2 cellular contexts compared by ENCODE assay signal in the genomic region with DNA sequence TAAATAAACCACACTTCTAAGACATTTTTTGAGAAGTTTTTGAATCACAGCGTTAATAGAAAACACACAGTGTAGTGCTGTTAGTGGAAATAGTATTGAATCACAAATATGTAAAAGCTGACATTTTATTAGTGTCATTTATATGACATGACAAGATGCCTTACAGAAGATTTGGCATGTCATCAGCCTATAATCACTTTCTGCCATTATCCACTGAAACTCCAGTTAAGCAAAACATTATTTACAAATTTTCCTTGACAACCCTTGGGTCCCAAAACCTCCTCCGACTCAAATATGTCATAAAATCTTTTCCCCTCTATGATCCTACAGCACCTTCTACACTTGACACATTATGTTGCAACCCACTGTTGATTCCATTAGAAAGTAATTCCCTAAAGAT.
A peak's percentile ranks its signal among the peaks of the same experiment; 100 is the strongest.
TF ChIP-seq lines count a peak whose summit lies in the region.

No MANE protein-coding gene starts in this region.

TF ChIP-seq in HepG2, 621 proteins besides CTCF, POLR2A, EP300 and RAD21 (continued from another document):
- TF ChIP-seq HNRNPH1 (optimal IDR thresholded peaks at IDR 0.05; ENCODE audit: low read depth, low read length), result no peak

TF ChIP-seq in neural cell, 6 proteins besides CTCF, POLR2A, EP300 and RAD21 (continued from another document):
- TF ChIP-seq, protein P1, sequence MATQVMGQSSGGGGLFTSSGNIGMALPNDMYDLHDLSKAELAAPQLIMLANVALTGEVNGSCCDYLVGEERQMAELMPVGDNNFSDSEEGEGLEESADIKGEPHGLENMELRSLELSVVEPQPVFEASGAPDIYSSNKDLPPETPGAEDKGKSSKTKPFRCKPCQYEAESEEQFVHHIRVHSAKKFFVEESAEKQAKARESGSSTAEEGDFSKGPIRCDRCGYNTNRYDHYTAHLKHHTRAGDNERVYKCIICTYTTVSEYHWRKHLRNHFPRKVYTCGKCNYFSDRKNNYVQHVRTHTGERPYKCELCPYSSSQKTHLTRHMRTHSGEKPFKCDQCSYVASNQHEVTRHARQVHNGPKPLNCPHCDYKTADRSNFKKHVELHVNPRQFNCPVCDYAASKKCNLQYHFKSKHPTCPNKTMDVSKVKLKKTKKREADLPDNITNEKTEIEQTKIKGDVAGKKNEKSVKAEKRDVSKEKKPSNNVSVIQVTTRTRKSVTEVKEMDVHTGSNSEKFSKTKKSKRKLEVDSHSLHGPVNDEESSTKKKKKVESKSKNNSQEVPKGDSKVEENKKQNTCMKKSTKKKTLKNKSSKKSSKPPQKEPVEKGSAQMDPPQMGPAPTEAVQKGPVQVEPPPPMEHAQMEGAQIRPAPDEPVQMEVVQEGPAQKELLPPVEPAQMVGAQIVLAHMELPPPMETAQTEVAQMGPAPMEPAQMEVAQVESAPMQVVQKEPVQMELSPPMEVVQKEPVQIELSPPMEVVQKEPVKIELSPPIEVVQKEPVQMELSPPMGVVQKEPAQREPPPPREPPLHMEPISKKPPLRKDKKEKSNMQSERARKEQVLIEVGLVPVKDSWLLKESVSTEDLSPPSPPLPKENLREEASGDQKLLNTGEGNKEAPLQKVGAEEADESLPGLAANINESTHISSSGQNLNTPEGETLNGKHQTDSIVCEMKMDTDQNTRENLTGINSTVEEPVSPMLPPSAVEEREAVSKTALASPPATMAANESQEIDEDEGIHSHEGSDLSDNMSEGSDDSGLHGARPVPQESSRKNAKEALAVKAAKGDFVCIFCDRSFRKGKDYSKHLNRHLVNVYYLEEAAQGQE (IDR thresholded peaks at IDR 0.05; ENCODE audit: borderline replicate concordance), result peak; percentile 27
- TF ChIP-seq MXI1 (conservative IDR thresholded peaks at IDR 0.05; ENCODE audit: poor library complexity, severe bottlenecking) (no peak), TAF1 (IDR thresholded peaks at IDR 0.05; ENCODE audit: low read depth) (no peak), EZH2 (IDR thresholded peaks at IDR 0.05; ENCODE audit: borderline replicate concordance, insufficient read depth, low read length, poor library complexity, severe bottlenecking) (no peak)
